1 cellular context compared by ENCODE assay signal in genomic region chr7:157293413-157293788, GRCh38.
TF ChIP-seq lines count a peak whose summit lies in the region.

No MANE protein-coding gene starts in this region.

TF ChIP-seq in H1, 55 proteins besides CTCF, POLR2A, EP300 and RAD21:
- no peak for TF ChIP-seq BRCA1 (IDR thresholded peaks at IDR 0.05; ENCODE audit: low read depth, low read length)
- no peak for TF ChIP-seq BACH1 (IDR thresholded peaks at IDR 0.05; ENCODE audit: low read length)
- no peak for TF ChIP-seq TEAD4 (IDR thresholded peaks at IDR 0.05; ENCODE audit: low read depth, low read length)
- no peak for TF ChIP-seq SAP30 (IDR thresholded peaks at IDR 0.05; ENCODE audit: insufficient read depth, insufficient replicate concordance, low read length)
- no peak for TF ChIP-seq RXRA (IDR thresholded peaks at IDR 0.05; ENCODE audit: insufficient read depth, low read depth, low read length)
- TF ChIP-seq CBX8 (IDR thresholded peaks at IDR 0.05; ENCODE audit: borderline replicate concordance, low read depth, low read length), result no peak
- TF ChIP-seq SIN3A (conservative IDR thresholded peaks at IDR 0.05 in 1 of 2, IDR thresholded peaks at IDR 0.05 in 1 of 2; ENCODE audit: low read depth in 1 of 2, low read length in 2 of 2), result no peak
- no peak for TF ChIP-seq CEBPB (IDR thresholded peaks at IDR 0.05; ENCODE audit: low read depth, low read length)
- TF ChIP-seq SUZ12 (IDR thresholded peaks at IDR 0.05; ENCODE audit: low read length), result no peak
- no peak for TF ChIP-seq TCF12 (IDR thresholded peaks at IDR 0.05; ENCODE audit: low read depth, low read length)
TF ChIP-seq in H1: peak in this region for 0.
